9 cellular contexts compared by ENCODE assay signal in genomic region chr1:149916927-149917310, GRCh38. TPM values are rescaled to one million over a fixed set of nuclear protein-coding genes. Genes with fewer than 3 reads are reported as not detected.
DNase-seq lines count a peak whose midpoint lies in the region; ATAC-seq and TF ChIP-seq lines count a peak whose summit lies in the region.
"Had no signal": no experiment of that assay in that cellular context is flagged by ENCODE, and none has a peak within 500 bp of the region (broad histone marks: within the 10 kb centered on the region; RNA-seq: fewer than 3 reads in every experiment).

No MANE protein-coding gene starts in this region.

- ATAC-seq in activated T-helper 17 cell treated with anti-CD3 and anti-CD28 coated beads, Interleukin-2, amount 50 U/mL, for 72 hours (replicated peaks), result no peak

- no peak overlapping the region for H3K27ac ChIP-seq in iPS-18a (ENCODE audit: low read length)
- peak overlapping the region in 1 of 5 donors; percentile 18 for H3K27ac ChIP-seq in stomach
- H3K27ac ChIP-seq: KMS-11 had no signal

- H3K27ac Mint-ChIP-seq in T-helper 2 cell treated with Interferon-gamma antibody and Interleukin-4, amounts not matched to agents 5 μg/mL and 100 μg/mL, for 36 hours, result peak overlapping the region; percentile 83
- peak overlapping the region; percentile 78 for H3K27ac Mint-ChIP-seq in activated T-helper 17 cell treated with anti-CD3 and anti-CD28 coated beads, Interleukin-2, amount 50 U/mL, for 72 hours

- H3K4me1 ChIP-seq in iPS-18a (ENCODE audit: control insufficient read depth, low read depth, low read length) (peaks cover 14% of the 10 kb centered on the region), stomach (peaks cover 9 to 27% (median 17%) of the 10 kb centered on the region in 4 donors)

- intact Hi-C loops in stomach (cut with DNase I; ENCODE audit: low total_unique reads), result no loop called here

- H3K4me3 Mint-ChIP-seq in T-helper 2 cell treated with Interferon-gamma antibody and Interleukin-4, amounts not matched to agents 5 μg/mL and 100 μg/mL, for 36 hours, result peak overlapping the region; percentile 96
- peak overlapping the region; percentile 85 for H3K4me3 Mint-ChIP-seq in activated T-helper 17 cell treated with anti-CD3 and anti-CD28 coated beads, Interleukin-2, amount 50 U/mL, for 72 hours

- H3K27me3 Mint-ChIP-seq in T-helper 2 cell treated with Interferon-gamma antibody and Interleukin-4, amounts not matched to agents 5 μg/mL and 100 μg/mL, for 36 hours (ENCODE audit: low read depth), result no peaks in the 10 kb centered on the region
- no peaks in the 10 kb centered on the region for H3K27me3 Mint-ChIP-seq in activated T-helper 17 cell treated with anti-CD3 and anti-CD28 coated beads, Interleukin-2, amount 50 U/mL, for 72 hours

- no peak for TF ChIP-seq POLR2A in stomach (IDR thresholded peaks at IDR 0.05)

- H3K9ac ChIP-seq in iPS-18a (ENCODE audit: low read length), result peak overlapping the region; percentile 46
- H3K9ac ChIP-seq: KMS-11 had no signal

- 9 to 13% (median 12%) methylated on average over 11 of the region's 11 CpGs for WGBS in stomach, 5 donors

- H3K4me3 ChIP-seq in iPS-18a (ENCODE audit: low read length) (peak overlapping the region; percentile 84), stomach (peak overlapping the region; percentile 46 to 49 (median 47))

- no peak for TF ChIP-seq CTCF in stomach (IDR thresholded peaks at IDR 0.05)

- no peaks in the 10 kb centered on the region for H3K27me3 ChIP-seq in iPS-18a (ENCODE audit: control insufficient read depth, insufficient read depth, low read length)
- peaks cover 0 to 21% (median 15%) of the 10 kb centered on the region in 3 donors for H3K27me3 ChIP-seq in stomach

- DNase-seq in T-helper 2 cell treated with Interferon-gamma antibody and Interleukin-4, amounts not matched to agents 5 μg/mL and 100 μg/mL, for 36 hours (ENCODE audit: low spot score), result no peak
- DNase-seq in T-helper 2 cell (no peak), stomach (no peak), NCI-H345 (lab: John Stamatoyannopoulos, UW) (no peak), GDM1 (lab: John Stamatoyannopoulos, UW) (no peak), AG08395 (ENCODE audit: low spot score) (no peak)

- H3K36me3 Mint-ChIP-seq in T-helper 2 cell treated with Interferon-gamma antibody and Interleukin-4, amounts not matched to agents 5 μg/mL and 100 μg/mL, for 36 hours (ENCODE audit: low read depth), result peaks cover 7% of the 10 kb centered on the region
- H3K36me3 Mint-ChIP-seq in activated T-helper 17 cell treated with anti-CD3 and anti-CD28 coated beads, Interleukin-2, amount 50 U/mL, for 72 hours (ENCODE audit: low read depth), result peaks cover 6% of the 10 kb centered on the region

- no peaks in the 10 kb centered on the region for H3K9me3 Mint-ChIP-seq in T-helper 2 cell treated with Interferon-gamma antibody and Interleukin-4, amounts not matched to agents 5 μg/mL and 100 μg/mL, for 36 hours
- H3K9me3 Mint-ChIP-seq in activated T-helper 17 cell treated with anti-CD3 and anti-CD28 coated beads, Interleukin-2, amount 50 U/mL, for 72 hours, result no peaks in the 10 kb centered on the region

- H3K9me3 ChIP-seq in iPS-18a (ENCODE audit: control insufficient read depth, low read depth, low read length), result no peaks in the 10 kb centered on the region
- no peaks in the 10 kb centered on the region for H3K9me3 ChIP-seq in stomach

- peaks cover 12% of the 10 kb centered on the region for H3K36me3 ChIP-seq in iPS-18a (ENCODE audit: control insufficient read depth, low read depth, low read length)
- peaks cover 0 to 11% (median 9%) of the 10 kb centered on the region in 4 donors for H3K36me3 ChIP-seq in stomach

- H3K4me1 Mint-ChIP-seq in T-helper 2 cell treated with Interferon-gamma antibody and Interleukin-4, amounts not matched to agents 5 μg/mL and 100 μg/mL, for 36 hours (ENCODE audit: low read depth), result peaks cover 33% of the 10 kb centered on the region
- peaks cover 11% of the 10 kb centered on the region for H3K4me1 Mint-ChIP-seq in activated T-helper 17 cell treated with anti-CD3 and anti-CD28 coated beads, Interleukin-2, amount 50 U/mL, for 72 hours

- no peak for TF ChIP-seq EP300 in stomach (IDR thresholded peaks at IDR 0.05)

RNA-seq across cellular contexts. Expression of gene SV2A, which starts 0.7 kb away (rescaled TPM):
- total RNA-seq in activated T-helper 17 cell treated with anti-CD3 and anti-CD28 coated beads, Interleukin-2, amount 50 U/mL, for 72 hours, result 1 to 10 TPM; 5.8 to 7.5 TPM
- 1 to 10 TPM in 3 of 5 donors, under 1 TPM in 1, not detected in 1; 0.58 to 4.6 (median 2.3) TPM for total RNA-seq in stomach
- 1 to 10 TPM in 1 of 3 donors, under 1 TPM in 2; 0.46 to 1.4 (median 1.00) TPM for polyA plus RNA-seq in stomach

RNA-seq across cellular contexts. Expression of gene SF3B4, which starts 10.7 kb away (rescaled TPM):
- total RNA-seq in activated T-helper 17 cell treated with anti-CD3 and anti-CD28 coated beads, Interleukin-2, amount 50 U/mL, for 72 hours, result 10 to 100 TPM; 45.8 to 90.6 TPM
- 10 to 100 TPM in 4 of 5 donors, 1 to 10 TPM in 1; 9.4 to 36.5 (median 19.3) TPM for total RNA-seq in stomach
- polyA plus RNA-seq in stomach, result 10 to 100 TPM; 23.3 to 31.7 (median 30.5) TPM

RNA-seq across cellular contexts. Expression of gene BOLA1, which starts 17.6 kb away (rescaled TPM):
- total RNA-seq in activated T-helper 17 cell treated with anti-CD3 and anti-CD28 coated beads, Interleukin-2, amount 50 U/mL, for 72 hours, result 10 to 100 TPM; 23.1 to 26.7 TPM
- 10 to 100 TPM in 4 of 5 donors, 1 to 10 TPM in 1; 2.9 to 48.4 (median 13.8) TPM for total RNA-seq in stomach
- polyA plus RNA-seq in stomach, result 10 to 100 TPM; 31.0 to 48.7 (median 32.9) TPM

RNA-seq across cellular contexts. Expression of gene MTMR11, which starts 19.8 kb away (rescaled TPM):
- total RNA-seq in activated T-helper 17 cell treated with anti-CD3 and anti-CD28 coated beads, Interleukin-2, amount 50 U/mL, for 72 hours, result 1 to 10 TPM; 3.0 to 7.9 TPM
- total RNA-seq in stomach, result 100 to 1,000 TPM in 1 of 5 donors, 10 to 100 TPM in 2, 1 to 10 TPM in 2; 3.6 to 169 (median 22.2) TPM
- polyA plus RNA-seq in stomach, result 1 to 10 TPM; 3.5 to 6.9 (median 6.4) TPM
